ENCODE assay signal across 27 cellular contexts in the genomic region with DNA sequence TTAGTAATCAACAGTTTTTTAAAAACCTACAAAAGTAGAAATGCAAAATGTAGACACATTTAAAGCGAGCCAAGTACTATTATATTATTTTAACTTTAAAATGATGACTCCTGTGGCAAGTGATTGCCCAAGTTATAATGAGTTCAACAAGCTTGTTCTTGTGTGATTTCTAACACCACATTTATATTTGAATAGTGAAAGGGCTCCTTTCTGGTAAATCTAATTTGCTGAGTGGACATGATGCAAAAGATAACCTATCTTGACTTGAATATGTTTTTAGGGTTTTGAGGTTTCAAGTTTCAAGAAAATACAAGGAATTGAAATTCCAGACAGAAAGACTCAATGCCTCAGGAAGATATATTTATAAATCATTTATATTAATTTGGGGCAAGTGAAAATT. TPM values are rescaled to one million over a fixed set of nuclear protein-coding genes. Genes with fewer than 3 reads are reported as not detected.
DNase-seq lines count a peak whose midpoint lies in the region; ATAC-seq, FAIRE-seq and TF ChIP-seq lines count a peak whose summit lies in the region.
"Had no signal": no experiment of that assay in that cellular context is flagged by ENCODE, and none has a peak within 500 bp of the region (broad histone marks: within the 10 kb centered on the region; RNA-seq: fewer than 3 reads in every experiment).

No MANE protein-coding gene starts in this region.

- in situ Hi-C loops in HepG2 (cut with HindIII; ENCODE audit: extremely low pct_ligation_motif_present, low pct_unique_long_range_greater_than_20kb), result no loop called here

- ATAC-seq in HepG2 (no peak), right lobe of liver (no peak), RWPE2 (ENCODE audit: low read depth) (no peak)
- ATAC-seq in stimulated activated naive CD8-positive, alpha-beta T cell treated with anti-CD3 and anti-CD28 coated beads, Interleukin-15, amount 100 ng/mL, for 72 hours, result no peak
- ATAC-seq: A549 had no signal

- TF ChIP-seq RAD21 in HepG2 (CRISPR knock-in tag; IDR thresholded peaks at IDR 0.05), result no peak

- TF ChIP-seq CTCF in HepG2 (CRISPR knock-in tag; IDR thresholded peaks at IDR 0.05) (no peak), right lobe of liver (IDR thresholded peaks at IDR 0.05) (no peak), RWPE2 (IDR thresholded peaks at IDR 0.05; ENCODE audit: poor library complexity, severe bottlenecking) (no peak), parathyroid adenoma (IDR thresholded peaks at IDR 0.05) (no peak), ascending aorta (IDR thresholded peaks at IDR 0.05) (no peak)

- no peak overlapping the region for H3K4me3 Mint-ChIP-seq in stimulated activated naive CD8-positive, alpha-beta T cell treated with anti-CD3 and anti-CD28 coated beads, Interleukin-15, amount 100 ng/mL, for 72 hours
- H3K4me3 Mint-ChIP-seq: CD14-positive monocyte; CD8-positive, alpha-beta memory T cell had no signal

- TF ChIP-seq POLR2A in HepG2 (IDR thresholded peaks at IDR 0.05; ENCODE audit: insufficient read depth in 1 of 2, low read depth in 2 of 2, low read length in 2 of 2) (no peak), right lobe of liver (IDR thresholded peaks at IDR 0.05) (no peak)

- FAIRE-seq in HepG2 (lab: Jason Lieb, UNC), result no peak
- peak; percentile 23 for FAIRE-seq in endometrium (lab: Jason Lieb, UNC)
- FAIRE-seq: A549, GM12891, GM18507, H1 had no signal

- H3K36me3 ChIP-seq in HepG2 (replicated peaks in 1 of 2; ENCODE audit: control insufficient read depth in 1 of 2, insufficient read depth in 2 of 2, low read length in 2 of 2) (no peaks in the 10 kb centered on the region), right lobe of liver (no peaks in the 10 kb centered on the region), RWPE2 (ENCODE audit: low read depth) (peaks cover 23% of the 10 kb centered on the region), parathyroid adenoma (ENCODE audit: control insufficient read depth, insufficient read depth, low read length) (no peaks in the 10 kb centered on the region), ascending aorta (no peaks in the 10 kb centered on the region)
- H3K36me3 ChIP-seq: BE2C; BLaER1 treated with 17β-estradiol and CSF1 and Interleukin-3, amounts not matched to agents 10 nM and 100 nM had no signal

- H3K27ac ChIP-seq in HepG2 (ENCODE audit: extremely low read length, insufficient read depth, low read length), result no peak overlapping the region
- no peak overlapping the region for H3K27ac ChIP-seq in right lobe of liver
- peak overlapping the region; percentile 86 for H3K27ac ChIP-seq in RWPE2 (ENCODE audit: poor library complexity, severe bottlenecking)
- H3K27ac ChIP-seq in parathyroid adenoma, result peak overlapping the region; percentile 78
- no peak overlapping the region for H3K27ac ChIP-seq in ascending aorta
- H3K27ac ChIP-seq: A549; BLaER1 treated with 17β-estradiol and CSF1 and Interleukin-3, amounts not matched to agents 10 nM and 100 nM; GM23248 had no signal

- H3K9me3 Mint-ChIP-seq in stimulated activated naive CD8-positive, alpha-beta T cell treated with anti-CD3 and anti-CD28 coated beads, Interleukin-15, amount 100 ng/mL, for 72 hours, result no peaks in the 10 kb centered on the region
- H3K9me3 Mint-ChIP-seq: CD4-positive, alpha-beta T cell; CD8-positive, alpha-beta memory T cell had no signal

- no peak overlapping the region for H3K27ac Mint-ChIP-seq in stimulated activated naive CD8-positive, alpha-beta T cell treated with anti-CD3 and anti-CD28 coated beads, Interleukin-15, amount 100 ng/mL, for 72 hours
- H3K27ac Mint-ChIP-seq: CD8-positive, alpha-beta memory T cell had no signal

- H3K27me3 Mint-ChIP-seq in stimulated activated naive CD8-positive, alpha-beta T cell treated with anti-CD3 and anti-CD28 coated beads, Interleukin-15, amount 100 ng/mL, for 72 hours, result no peaks in the 10 kb centered on the region
- H3K27me3 Mint-ChIP-seq: CD4-positive, alpha-beta T cell had no signal

- H3K4me2 ChIP-seq in HepG2 (ENCODE audit: low read depth, low read length) (no peak overlapping the region), parathyroid adenoma (ENCODE audit: low read length) (no peak overlapping the region)
- H3K4me2 ChIP-seq: A549; BLaER1 treated with 17β-estradiol and CSF1 and Interleukin-3, amounts not matched to agents 10 nM and 100 nM had no signal

- H3K9me3 ChIP-seq in HepG2 (ENCODE audit: low read length) (no peaks in the 10 kb centered on the region), right lobe of liver (no peaks in the 10 kb centered on the region), RWPE2 (ENCODE audit: severe bottlenecking) (no peaks in the 10 kb centered on the region), parathyroid adenoma (ENCODE audit: control insufficient read depth, low read length) (no peaks in the 10 kb centered on the region), ascending aorta (no peaks in the 10 kb centered on the region)
- H3K9me3 ChIP-seq: A549; BE2C; BLaER1 treated with 17β-estradiol and CSF1 and Interleukin-3, amounts not matched to agents 10 nM and 100 nM had no signal

- H3K27me3 ChIP-seq in HepG2 (ENCODE audit: control insufficient read depth in 1 of 2, insufficient read depth in 2 of 2, low read length in 2 of 2) (peaks cover 0 to 4% of the 10 kb centered on the region in 2 experiments; a peak in 1 of 5 replicates), right lobe of liver (no peaks in the 10 kb centered on the region), RWPE2 (ENCODE audit: insufficient read depth, poor library complexity, severe bottlenecking) (no peaks in the 10 kb centered on the region), parathyroid adenoma (ENCODE audit: control insufficient read depth, insufficient read depth, low read length) (no peaks in the 10 kb centered on the region), ascending aorta (no peaks in the 10 kb centered on the region)
- H3K27me3 ChIP-seq: BE2C; BLaER1 treated with 17β-estradiol and CSF1 and Interleukin-3, amounts not matched to agents 10 nM and 100 nM had no signal

- H3K79me2 ChIP-seq in HepG2 (ENCODE audit: insufficient read depth, low read length) (no peaks in the 10 kb centered on the region), parathyroid adenoma (no peaks in the 10 kb centered on the region)

- no peak for TF ChIP-seq EP300 in HepG2 (IDR thresholded peaks at IDR 0.05; ENCODE audit: low read depth in 2 of 2, low read length in 2 of 2)
- TF ChIP-seq EP300 in HepG2 (CRISPR knock-in tag; IDR thresholded peaks at IDR 0.05; ENCODE audit: borderline replicate concordance), result no peak

- H2AFZ ChIP-seq in HepG2 (ENCODE audit: low read length) (no peak overlapping the region), parathyroid adenoma (no peak overlapping the region)
- H2AFZ ChIP-seq: GM23248 had no signal

- no peaks in the 10 kb centered on the region for H4K20me1 ChIP-seq in HepG2 (ENCODE audit: insufficient read depth, low read length)
- H4K20me1 ChIP-seq: BLaER1 treated with 17β-estradiol and CSF1 and Interleukin-3, amounts not matched to agents 10 nM and 100 nM had no signal

- H3K4me3 ChIP-seq in HepG2 (replicated peaks in 1 of 3; ENCODE audit: insufficient read depth in 1 of 3, low read depth in 2 of 3, low read length in 3 of 3), result no peak overlapping the region
- H3K4me3 ChIP-seq in right lobe of liver, result no peak overlapping the region
- no peak overlapping the region for H3K4me3 ChIP-seq in RWPE2 (ENCODE audit: severe bottlenecking)
- no peak overlapping the region for H3K4me3 ChIP-seq in parathyroid adenoma (ENCODE audit: low read depth, low read length)
- H3K4me3 ChIP-seq in ascending aorta, result no peak overlapping the region
- H3K4me3 ChIP-seq: A549; BLaER1 treated with 17β-estradiol and CSF1 and Interleukin-3, amounts not matched to agents 10 nM and 100 nM; GM23248 had no signal

- BruUV-seq in HepG2 (replicated peaks; lab: Mats Ljungman, UMichigan), result no TSS peak

- peaks cover 6% of the 10 kb centered on the region for H3K4me1 Mint-ChIP-seq in stimulated activated naive CD8-positive, alpha-beta T cell treated with anti-CD3 and anti-CD28 coated beads, Interleukin-15, amount 100 ng/mL, for 72 hours

- intact Hi-C loops in HepG2 (cut with micrococcal nuclease; ENCODE audit: unreplicated experiment) (no loop called here), right lobe of liver (cut with DNase I) (no loop called here), ascending aorta (cut with DNase I) (no loop called here)

- DNase-seq in HepG2 (ENCODE audit: low spot score) (no peak), right lobe of liver (no peak), RWPE2 (ENCODE audit: low spot score) (no peak), dedifferentiated amniotic fluid mesenchymal stem cell (ENCODE audit: extremely low spot score) (no peak), ascending aorta (ENCODE audit: low spot score in 2 of 2) (no peak)
- DNase-seq in stimulated activated naive CD8-positive, alpha-beta T cell treated with anti-CD3 and anti-CD28 coated beads, Interleukin-15, amount 100 ng/mL, for 72 hours, result no peak
- DNase-seq: 8988T; AML-193; BE2C; Calu3; CD4-positive, alpha-beta T cell; CD8-positive, alpha-beta memory T cell; DMS53; DMS79 treated with DMSO at 0.1 percent for 48 hours; GF-D8; GM23248; H7; HCEC 1CT had no signal

- H3K4me1 ChIP-seq in HepG2 (ENCODE audit: insufficient read depth, low read length) (no peaks in the 10 kb centered on the region), right lobe of liver (peaks cover 0 to 5% (median 0%) of the 10 kb centered on the region in 4 donors), RWPE2 (ENCODE audit: insufficient read depth, poor library complexity, severe bottlenecking) (peaks cover 34% of the 10 kb centered on the region), parathyroid adenoma (peaks cover 4% of the 10 kb centered on the region), ascending aorta (no peaks in the 10 kb centered on the region)
- H3K4me1 ChIP-seq: A549, BE2C had no signal

- CTCF ChIA-PET in HepG2 (lab: Yijun Ruan, JAX; ENCODE audit: low intra/inter-chr PET ratio, low total read pairs), result no interaction called here

- no peak overlapping the region for H3K9ac ChIP-seq in HepG2 (ENCODE audit: insufficient read depth, low read depth, low read length)
- no peak overlapping the region for H3K9ac ChIP-seq in parathyroid adenoma
- H3K9ac ChIP-seq: BLaER1 treated with 17β-estradiol and CSF1 and Interleukin-3, amounts not matched to agents 10 nM and 100 nM; GM23248 had no signal

- POLR2A ChIA-PET in HepG2 (lab: Yijun Ruan, JAX), result no interaction called here

- 14% methylated on average over 1 of the region's 1 CpG for WGBS in HepG2 (ENCODE audit: low lambda C conversion rate)
- 85% methylated on average over 1 of the region's 1 CpG for WGBS in right lobe of liver (ENCODE audit: insufficient coverage, low coverage, low lambda C conversion rate, missing lambda C conversion rate)

RNA-seq across cellular contexts. Expression of gene EPGN, which starts 1.1 kb away (rescaled TPM):
- total RNA-seq in HepG2 (2016; rRNA removed; fragmentation: Illumina TruSeq; extraction: Trizol) (not detected in 2 replicates), right lobe of liver (not detected), ascending aorta (not detected)
- not detected in 2 replicates for total RNA-seq in HepG2 (2016; cell fraction: cytosol; rRNA removed; fragmentation: Illumina TruSeq; extraction: Trizol; ENCODE audit: low read depth)
- total RNA-seq in HepG2 (2016; cell fraction: insoluble cytoplasmic fraction; rRNA removed; fragmentation: Illumina TruSeq; extraction: Trizol), result not detected in 2 replicates
- total RNA-seq in HepG2 (2016; cell fraction: membrane; rRNA removed; fragmentation: Illumina TruSeq; extraction: Trizol), result not detected in 2 replicates
- not detected in 2 replicates for total RNA-seq in HepG2 (2016; cell fraction: nucleus; rRNA removed; fragmentation: Illumina TruSeq; extraction: Trizol)
- not detected in 2 replicates for polyA plus RNA-seq in HepG2 (2011; rRNA removed)
- polyA plus RNA-seq in HepG2 (2011; cell fraction: cytosol; rRNA removed), result not detected in 2 replicates
- polyA plus RNA-seq in HepG2 (2011; cell fraction: nucleus; rRNA removed), result not detected in 2 replicates
- polyA plus RNA-seq in HepG2 (2012), result 0.13 TPM in 1 of 2 replicates, not detected in the other
- polyA plus RNA-seq in HepG2 (2016; cell fraction: cytosol; fragmentation: Illumina TruSeq; extraction: Trizol; ENCODE audit: low read depth), result not detected in 2 replicates
- polyA plus RNA-seq in HepG2 (2016; cell fraction: insoluble cytoplasmic fraction; fragmentation: Illumina TruSeq; extraction: Trizol; ENCODE audit: low read depth), result not detected in 2 replicates
- not detected in 2 replicates for polyA plus RNA-seq in HepG2 (2016; cell fraction: membrane; fragmentation: Illumina TruSeq; extraction: Trizol; ENCODE audit: low read depth)
- polyA plus RNA-seq in HepG2 (2016; cell fraction: nucleus; fragmentation: Illumina TruSeq; extraction: Trizol; ENCODE audit: insufficient read depth, low read depth), result not detected in 2 replicates
- polyA minus RNA-seq in HepG2 (2011; rRNA and poly(A)+ RNA removed; ENCODE audit: low replicate concordance), result 84.9 TPM in 1 of 2 replicates, not detected in the other
- not detected in 2 replicates for polyA minus RNA-seq in HepG2 (2011; cell fraction: cytosol; rRNA and poly(A)+ RNA removed)
- polyA minus RNA-seq in HepG2 (2011; cell fraction: nucleus; rRNA and poly(A)+ RNA removed), result 0.52 TPM in 1 of 2 replicates, not detected in the other
- total RNA-seq: CD8-positive, alpha-beta memory T cell; G401; H1; H7 had no signal
- polyA plus RNA-seq: A549; CD14-positive monocyte; CD8-positive, alpha-beta memory T cell; H1 had no signal

RNA-seq across cellular contexts. Expression of gene EREG, which starts 57.8 kb away (rescaled TPM):
- total RNA-seq in HepG2 (2016; rRNA removed; fragmentation: Illumina TruSeq; extraction: Trizol), result 0.13 TPM in 1 of 2 replicates, not detected in the other
- not detected in 2 replicates for total RNA-seq in HepG2 (2016; cell fraction: cytosol; rRNA removed; fragmentation: Illumina TruSeq; extraction: Trizol; ENCODE audit: low read depth)
- 0.04 and 0.10 TPM in 2 replicates for total RNA-seq in HepG2 (2016; cell fraction: insoluble cytoplasmic fraction; rRNA removed; fragmentation: Illumina TruSeq; extraction: Trizol)
- total RNA-seq in HepG2 (2016; cell fraction: membrane; rRNA removed; fragmentation: Illumina TruSeq; extraction: Trizol), result 0.03 and 0.07 TPM in 2 replicates
- total RNA-seq in HepG2 (2016; cell fraction: nucleus; rRNA removed; fragmentation: Illumina TruSeq; extraction: Trizol), result 0.09 and 0.22 TPM in 2 replicates
- 0.11 and 0.24 TPM in 2 replicates for polyA plus RNA-seq in HepG2 (2011; rRNA removed)
- 0.06 and 0.07 TPM in 2 replicates for polyA plus RNA-seq in HepG2 (2011; cell fraction: cytosol; rRNA removed)
- 0.08 and 0.09 TPM in 2 replicates for polyA plus RNA-seq in HepG2 (2011; cell fraction: nucleus; rRNA removed)
- 0.04 and 0.16 TPM in 2 replicates for polyA plus RNA-seq in HepG2 (2012)
- not detected in 2 replicates for polyA plus RNA-seq in HepG2 (2016; cell fraction: cytosol; fragmentation: Illumina TruSeq; extraction: Trizol; ENCODE audit: low read depth)
- 0.04 and 0.09 TPM in 2 replicates for polyA plus RNA-seq in HepG2 (2016; cell fraction: insoluble cytoplasmic fraction; fragmentation: Illumina TruSeq; extraction: Trizol; ENCODE audit: low read depth)
- polyA plus RNA-seq in HepG2 (2016; cell fraction: membrane; fragmentation: Illumina TruSeq; extraction: Trizol; ENCODE audit: low read depth), result not detected in 2 replicates
- polyA plus RNA-seq in HepG2 (2016; cell fraction: nucleus; fragmentation: Illumina TruSeq; extraction: Trizol; ENCODE audit: insufficient read depth, low read depth), result 0.44 and 0.65 TPM in 2 replicates
- polyA minus RNA-seq in HepG2 (2011; rRNA and poly(A)+ RNA removed; ENCODE audit: low replicate concordance), result 0.04 and 0.05 TPM in 2 replicates
- 0.09 and 0.10 TPM in 2 replicates for polyA minus RNA-seq in HepG2 (2011; cell fraction: cytosol; rRNA and poly(A)+ RNA removed)
- polyA minus RNA-seq in HepG2 (2011; cell fraction: nucleus; rRNA and poly(A)+ RNA removed), result 0.13 and 0.25 TPM in 2 replicates
- under 1 TPM in 2 of 6 experiments, not detected in 4; 0.11 to 0.50 TPM for total RNA-seq in right lobe of liver
- total RNA-seq in ascending aorta, result not detected
- total RNA-seq: CD8-positive, alpha-beta memory T cell; G401; H1; H7 had no signal
- polyA plus RNA-seq: CD8-positive, alpha-beta memory T cell; H1 had no signal

Comparison
In these comparisons a context has a peak if more than half of its experiments do, and no peak if none do; other contexts are left out.
1. H3K27ac ChIP-seq: peak in RWPE2 (single experiment) and parathyroid adenoma (single experiment); none in HepG2 (single experiment), right lobe of liver (0 of 3) and ascending aorta (0 of 2).